ENCODE assay signal across 15 cellular contexts in genomic region chr16:8677481-8677880, GRCh38. TPM values are rescaled to one million over a fixed set of nuclear protein-coding genes. Genes with fewer than 3 reads are reported as not detected.
DNase-seq lines count a peak whose midpoint lies in the region; FAIRE-seq and TF ChIP-seq lines count a peak whose summit lies in the region.
"Had no signal": no experiment of that assay in that cellular context is flagged by ENCODE, and none has a peak within 500 bp of the region (broad histone marks: within the 10 kb centered on the region; RNA-seq: fewer than 3 reads in every experiment).

No MANE protein-coding gene starts in this region.

- no peak overlapping the region for H3K27ac ChIP-seq in BLaER1
- H3K27ac ChIP-seq: cardiac muscle cell, left lung, right lobe of liver had no signal

- H3K4me1 ChIP-seq in BLaER1, result peaks cover 44% of the 10 kb centered on the region

- H3K4me2 ChIP-seq in BLaER1, result peak overlapping the region; percentile 51

- no peak for TF ChIP-seq CTCF in bronchial epithelial cell (IDR thresholded peaks at IDR 0.05; ENCODE audit: insufficient read depth, low read length, severe bottlenecking)

- DNase-seq in HS-5 (ENCODE audit: low read depth), result peak; percentile 48
- peak; percentile 76 for DNase-seq in bronchial epithelial cell (ENCODE audit: low read depth)
- DNase-seq in myocyte (ENCODE audit: low read depth), result peak; percentile 47
- no peak for DNase-seq in stimulated activated CD4-positive, alpha-beta T cell treated with anti-CD3 and anti-CD28 coated beads, Interleukin-4, amount 100 ng/mL, for 1 hour
- DNase-seq in epidermal melanocyte (ENCODE audit: insufficient read length, low spot score), result no peak
- no peak for DNase-seq in Kasumi-1 (lab: John Stamatoyannopoulos, UW)
- DNase-seq in H54 (ENCODE audit: insufficient read length, low spot score), result no peak
- DNase-seq: activated CD4-positive, CD25-positive, alpha-beta regulatory T cell; activated CD8-positive, alpha-beta memory T cell treated with anti-CD3 and anti-CD28 coated beads for 24 hours; activated naive CD8-positive, alpha-beta T cell treated with anti-CD3 and anti-CD28 coated beads, Interleukin-2, amount 10 ng/mL, durations not matched to agents 7 days and 5 days; left lung; NCI-H345; right lobe of liver had no signal

- H3K4me3 ChIP-seq in BLaER1 (no peak overlapping the region), bronchial epithelial cell (ENCODE audit: low read depth, low read length) (no peak overlapping the region)
- H3K4me3 ChIP-seq: cardiac muscle cell, left lung, right lobe of liver had no signal

- FAIRE-seq in bronchial epithelial cell (lab: Jason Lieb, UNC) (no peak), H54 (lab: Jason Lieb, UNC) (no peak)

- H4K20me1 ChIP-seq in BLaER1, result 0 out of 2 replicates have a peak, but pooled peaks cover 5% of the 10 kb centered on the region

- TF ChIP-seq POLR2A in H54 (IDR thresholded peaks at IDR 0.05; ENCODE audit: low read depth, low read length), result no peak

- H3K9me3 ChIP-seq in BLaER1, result peaks cover 8% of the 10 kb centered on the region
- H3K9me3 ChIP-seq: left lung, right lobe of liver had no signal

- no peak overlapping the region for H3K9ac ChIP-seq in BLaER1

- no peaks in the 10 kb centered on the region for H3K27me3 ChIP-seq in BLaER1
- H3K27me3 ChIP-seq in bronchial epithelial cell (ENCODE audit: control insufficient read depth, insufficient read depth, low read length), result no peaks in the 10 kb centered on the region
- H3K27me3 ChIP-seq: left lung, right lobe of liver had no signal

- peaks cover 11% of the 10 kb centered on the region; the same call in 1 of the 2 replicates for H3K36me3 ChIP-seq in BLaER1
- H3K36me3 ChIP-seq in bronchial epithelial cell (ENCODE audit: control insufficient read depth, insufficient read depth, low read length), result no peaks in the 10 kb centered on the region
- H3K36me3 ChIP-seq: cardiac muscle cell, left lung, right lobe of liver had no signal

RNA-seq across cellular contexts. Expression of gene ABAT, which starts 3.1 kb away (rescaled TPM):
- total RNA-seq in bronchial epithelial cell (1.4 and 2.6 TPM in 2 replicates), myocyte (3.2 and 6.3 TPM in 2 replicates)
- polyA plus RNA-seq in myocyte (2012), result 10.3 TPM

RNA-seq across cellular contexts. Expression of gene METTL22, which starts 56.0 kb away (rescaled TPM):
- total RNA-seq in bronchial epithelial cell, result 14.5 and 21.0 TPM in 2 replicates
- total RNA-seq in myocyte, result 38.9 and 451 TPM in 2 replicates
- polyA plus RNA-seq in myocyte (2012), result 27.7 TPM

Comparison
In these comparisons a context has a peak if more than half of its experiments do, and no peak if none do; other contexts are left out.
1. DNase-seq: peak in HS-5 (single experiment), bronchial epithelial cell (single experiment) and myocyte (single experiment); none in stimulated activated CD4-positive, alpha-beta T cell treated with anti-CD3 and anti-CD28 coated beads, Interleukin-4, amount 100 ng/mL, for 1 hour (single experiment), epidermal melanocyte (single experiment), Kasumi-1 (0 of 2) and H54 (single experiment).